In genomic region chr11:32109138-32109537, GRCh38 we compare ENCODE assay signal across 25 cellular contexts. TPM values are rescaled to one million over a fixed set of nuclear protein-coding genes. Genes with fewer than 3 reads are reported as not detected.
A peak's percentile ranks its signal among the peaks of the same experiment; 100 is the strongest.
DNase-seq lines count a peak whose midpoint lies in the region; ATAC-seq, FAIRE-seq and TF ChIP-seq lines count a peak whose summit lies in the region.
"Had no signal": no experiment of that assay in that cellular context is flagged by ENCODE, and none has a peak within 500 bp of the region (broad histone marks: within the 10 kb centered on the region; RNA-seq: fewer than 3 reads in every experiment).

No MANE protein-coding gene starts in this region.

- H3K4me1 ChIP-seq in astrocyte (ENCODE audit: insufficient read depth, low read length), result peaks cover 4% of the 10 kb centered on the region

- peaks cover 10% of the 10 kb centered on the region for H3K27me3 Mint-ChIP-seq in astrocyte (ENCODE audit: low read depth, unreplicated experiment)
- H3K27me3 Mint-ChIP-seq in activated T-cell treated with anti-CD3 and anti-CD28 coated beads, Interleukin-2, amount 50 U/mL, for 4 hours (ENCODE audit: low read depth), result peaks cover 3% of the 10 kb centered on the region

- no peaks in the 10 kb centered on the region for H3K9me3 ChIP-seq in astrocyte (ENCODE audit: insufficient read depth, low read depth, low read length)
- H3K9me3 ChIP-seq: body of pancreas, SJCRH30 had no signal

- H4K20me1 ChIP-seq in astrocyte (ENCODE audit: insufficient read depth, low read length), result peaks cover 7% of the 10 kb centered on the region

- H3K36me3 ChIP-seq in astrocyte (ENCODE audit: insufficient read depth, low read length), result peaks cover 9% of the 10 kb centered on the region
- H3K36me3 ChIP-seq: neural progenitor cell had no signal

- no peaks in the 10 kb centered on the region for H3K27me3 ChIP-seq in astrocyte (ENCODE audit: insufficient read depth, low read length)
- H3K27me3 ChIP-seq: body of pancreas, neural progenitor cell, SJCRH30 had no signal

- H3K79me2 ChIP-seq in astrocyte (ENCODE audit: insufficient read depth, low read length), result no peaks in the 10 kb centered on the region

- FAIRE-seq in astrocyte (lab: Jason Lieb, UNC), result no peak
- FAIRE-seq: H54, islet of Langerhans had no signal

- no peak overlapping the region for H3K9ac ChIP-seq in astrocyte (ENCODE audit: low read length)
- H3K9ac ChIP-seq: neural progenitor cell had no signal

- peaks cover 6% of the 10 kb centered on the region for H3K36me3 Mint-ChIP-seq in astrocyte (ENCODE audit: low read depth, unreplicated experiment)
- H3K36me3 Mint-ChIP-seq in activated T-cell treated with anti-CD3 and anti-CD28 coated beads, Interleukin-2, amount 50 U/mL, for 4 hours (ENCODE audit: insufficient read depth), result peaks cover 8% of the 10 kb centered on the region

- H3K4me3 Mint-ChIP-seq in astrocyte (ENCODE audit: unreplicated experiment), result no peak overlapping the region
- H3K4me3 Mint-ChIP-seq in activated T-cell treated with anti-CD3 and anti-CD28 coated beads, Interleukin-2, amount 50 U/mL, for 4 hours, result no peak overlapping the region
- H3K4me3 Mint-ChIP-seq: activated CD4-positive, alpha-beta T cell treated with anti-CD3 and anti-CD28 coated beads, Interleukin-2, amount 10 ng/mL, durations not matched to agents 24 days and 14 days; activated T-helper 1 cell treated with anti-CD3 and anti-CD28 coated beads, Interleukin-12 subunit alpha, Interleukin-12 subunit beta, Interleukin-2, Interleukin-4 antibody, amounts not matched to agents 30 ng/mL and 10 ng/mL and 1 ng/mL, durations not matched to agents 14 hours and 24 hours and 36 hours; neural progenitor cell; stimulated activated effector memory CD8-positive, alpha-beta T cell treated with anti-CD3 and anti-CD28 coated beads, Interleukin-12 subunit alpha, Interleukin-12 subunit beta, amount 100 ng/mL, for 72 hours had no signal

- no peak for TF ChIP-seq CTCF in astrocyte (IDR thresholded peaks at IDR 0.05; ENCODE audit: insufficient read depth, low read depth, low read length)

- ATAC-seq in activated T-cell treated with anti-CD3 and anti-CD28 coated beads, Interleukin-2, amount 50 U/mL, for 4 hours, result no peak
- ATAC-seq: body of pancreas; stimulated activated effector memory CD8-positive, alpha-beta T cell treated with anti-CD3 and anti-CD28 coated beads, Interleukin-12 subunit alpha, Interleukin-12 subunit beta, amount 100 ng/mL, for 72 hours had no signal

- peaks cover 10% of the 10 kb centered on the region for H3K4me1 Mint-ChIP-seq in astrocyte (ENCODE audit: low read depth, unreplicated experiment)
- H3K4me1 Mint-ChIP-seq in activated T-cell treated with anti-CD3 and anti-CD28 coated beads, Interleukin-2, amount 50 U/mL, for 4 hours (ENCODE audit: low read depth), result no peaks in the 10 kb centered on the region
- H3K4me1 Mint-ChIP-seq: stimulated activated effector memory CD8-positive, alpha-beta T cell treated with anti-CD3 and anti-CD28 coated beads, Interleukin-12 subunit alpha, Interleukin-12 subunit beta, amount 100 ng/mL, for 72 hours had no signal

- no peak overlapping the region for H2AFZ ChIP-seq in astrocyte (ENCODE audit: low read depth, low read length)
- H2AFZ ChIP-seq: neural progenitor cell had no signal

- H3K27ac Mint-ChIP-seq in astrocyte (ENCODE audit: unreplicated experiment), result peak overlapping the region; percentile 26
- H3K27ac Mint-ChIP-seq: activated CD4-positive, alpha-beta T cell treated with anti-CD3 and anti-CD28 coated beads, Interleukin-2, amount 10 ng/mL, durations not matched to agents 24 days and 14 days; activated naive CD4-positive, alpha-beta T cell treated with anti-CD3 and anti-CD28 coated beads, Interleukin-2, amount 50 U/mL, for 72 hours; activated T-helper 1 cell treated with anti-CD3 and anti-CD28 coated beads, Interleukin-12 subunit alpha, Interleukin-12 subunit beta, Interleukin-2, Interleukin-4 antibody, amounts not matched to agents 30 ng/mL and 10 ng/mL and 1 ng/mL, durations not matched to agents 14 hours and 24 hours and 36 hours; neural progenitor cell; progenitor cell of endocrine pancreas; stimulated activated effector memory CD8-positive, alpha-beta T cell treated with anti-CD3 and anti-CD28 coated beads, Interleukin-12 subunit alpha, Interleukin-12 subunit beta, amount 100 ng/mL, for 72 hours had no signal

- H3K9me3 Mint-ChIP-seq in astrocyte (ENCODE audit: unreplicated experiment), result peaks cover 2% of the 10 kb centered on the region
- H3K9me3 Mint-ChIP-seq in activated T-cell treated with anti-CD3 and anti-CD28 coated beads, Interleukin-2, amount 50 U/mL, for 4 hours, result no peaks in the 10 kb centered on the region
- H3K9me3 Mint-ChIP-seq: activated CD4-positive, alpha-beta T cell treated with anti-CD3 and anti-CD28 coated beads, Interleukin-2, amount 10 ng/mL, durations not matched to agents 24 days and 14 days; activated naive CD4-positive, alpha-beta T cell treated with anti-CD3 and anti-CD28 coated beads, Interleukin-2, amount 50 U/mL, for 72 hours; activated T-helper 1 cell treated with anti-CD3 and anti-CD28 coated beads, Interleukin-12 subunit alpha, Interleukin-12 subunit beta, Interleukin-2, Interleukin-4 antibody, amounts not matched to agents 30 ng/mL and 10 ng/mL and 1 ng/mL, durations not matched to agents 14 hours and 24 hours and 36 hours; neural progenitor cell; stimulated activated effector memory CD8-positive, alpha-beta T cell treated with anti-CD3 and anti-CD28 coated beads, Interleukin-12 subunit alpha, Interleukin-12 subunit beta, amount 100 ng/mL, for 72 hours had no signal

- H3K27ac ChIP-seq in astrocyte (ENCODE audit: low read depth, low read length), result no peak overlapping the region
- H3K27ac ChIP-seq: body of pancreas, coronary artery, neural progenitor cell, SJCRH30 had no signal

- H3K4me3 ChIP-seq in astrocyte (ENCODE audit: insufficient read depth, low read depth, low read length), result no peak overlapping the region
- H3K4me3 ChIP-seq: body of pancreas, coronary artery, neural progenitor cell, SJCRH30 had no signal

- DNase-seq in Daoy (ENCODE audit: low read depth), result peak; percentile 67
- peak; percentile 87 for DNase-seq in LHCN-M2 (ENCODE audit: low read depth)
- DNase-seq in astrocyte (ENCODE audit: low read depth), result peak; percentile 69
- peak; percentile 89 for DNase-seq in fibroblast of peridontal ligament (ENCODE audit: extremely low read depth)
- DNase-seq in activated effector memory CD4-positive, alpha-beta T cell treated with Interleukin-2 at 50 U/mL for 16 hours, result no peak
- DNase-seq in effector CD4-positive, alpha-beta T cell, result no peak
- DNase-seq in NCI-H2081 treated with DMSO at 0.1 percent for 48 hours (lab: John Stamatoyannopoulos, UW), result no peak
- no peak for DNase-seq in activated T-cell treated with anti-CD3 and anti-CD28 coated beads, Interleukin-2, amount 50 U/mL, for 4 hours
- DNase-seq: activated CD4-positive, alpha-beta T cell treated with anti-CD3 and anti-CD28 coated beads, Interleukin-2, amount 10 ng/mL, durations not matched to agents 24 days and 14 days; body of pancreas; COR-L47; foreskin melanocyte; hippocampal formation; NCI-H1694; NCI-H774; stimulated activated CD4-positive, alpha-beta T cell treated with anti-CD3 and anti-CD28 coated beads, Interleukin-1b, Interleukin-23, amount 100 ng/mL, for 48 hours had no signal

- peak overlapping the region; percentile 14 for H3K4me2 ChIP-seq in astrocyte (ENCODE audit: low read length)
- H3K4me2 ChIP-seq: neural progenitor cell had no signal

RNA-seq across cellular contexts. Expression of gene RCN1, which starts 18.3 kb away (rescaled TPM):
- 147 and 170 TPM in 2 replicates for total RNA-seq in Daoy (2014; rRNA removed; shearing (Covaris generic))
- total RNA-seq in LHCN-M2 (2014; rRNA removed), result 177 and 231 TPM in 2 replicates
- 159 TPM for polyA plus RNA-seq in LHCN-M2 (2012)
- total RNA-seq in astrocyte, result 545 and 565 TPM in 2 replicates
- total RNA-seq in activated T-cell treated with anti-CD3 and anti-CD28 coated beads, Interleukin-2, amount 50 U/mL, for 4 hours, result 10 to 100 TPM; 26.3 to 36.9 (median 26.7) TPM

Comparison
In these comparisons a context has a peak if more than half of its experiments do, and no peak if none do; other contexts are left out.
1. DNase-seq: peak in Daoy (single experiment), LHCN-M2 (single experiment), astrocyte (single experiment) and fibroblast of peridontal ligament (single experiment); none in activated effector memory CD4-positive, alpha-beta T cell treated with Interleukin-2 at 50 U/mL for 16 hours (single experiment), effector CD4-positive, alpha-beta T cell (single experiment), NCI-H2081 treated with DMSO at 0.1 percent for 48 hours (single experiment) and activated T-cell treated with anti-CD3 and anti-CD28 coated beads, Interleukin-2, amount 50 U/mL, for 4 hours (single experiment).